ENCODE assay signal across 39 cellular contexts in genomic region chr1:43047135-43047534, GRCh38.
"Had no signal": no experiment of that assay in that cellular context is flagged by ENCODE, and none has a peak within 500 bp of the region (broad histone marks: within the 10 kb centered on the region; RNA-seq: fewer than 3 reads in every experiment).

No MANE protein-coding gene starts in this region.

- H3K4me3 ChIP-seq: adrenal gland, ascending aorta, body of pancreas, breast epithelium, cardiac muscle cell had no signal

- H3K27ac Mint-ChIP-seq: activated naive CD4-positive, alpha-beta T cell treated with anti-CD3 and anti-CD28 coated beads for 36 hours; activated naive CD4-positive, alpha-beta T cell treated with anti-CD3 and anti-CD28 coated beads, Interleukin-2, amount 10 ng/mL, durations not matched to agents 7 days and 5 days; activated naive CD4-positive, alpha-beta T cell treated with anti-CD3 and anti-CD28 coated beads, Interleukin-2, amount 50 U/mL, for 24 hours; activated naive CD8-positive, alpha-beta T cell; activated naive CD8-positive, alpha-beta T cell treated with anti-CD3 and anti-CD28 coated beads for 36 hours; activated naive CD8-positive, alpha-beta T cell treated with anti-CD3 and anti-CD28 coated beads, Interleukin-2, amount 10 ng/mL, durations not matched to agents 7 days and 5 days; activated naive CD8-positive, alpha-beta T cell treated with anti-CD3 and anti-CD28 coated beads, Interleukin-2, amount 50 U/mL, for 24 hours; activated T-cell treated with anti-CD3 and anti-CD28 coated beads, Interleukin-2, amount 50 U/mL, for 24 hours; activated T-cell treated with anti-CD3 and anti-CD28 coated beads, Interleukin-2, amount 50 U/mL, for 72 hours; activated T-helper 1 cell treated with anti-CD3 and anti-CD28 coated beads, Interleukin-12 subunit alpha, Interleukin-12 subunit beta, Interleukin-2, Interleukin-4 antibody, amounts not matched to agents 30 ng/mL and 10 ng/mL and 1 ng/mL, durations not matched to agents 14 hours and 24 hours and 36 hours; activated T-helper 2 cell treated with anti-CD3 and anti-CD28 coated beads, Interferon-gamma antibody, Interleukin-2, Interleukin-4, amounts not matched to agents 10 μg/mL and 5 μg/mL and 100 μg/mL, durations not matched to agents 14 hours and 24 hours and 36 hours had no signal

- H3K4me3 Mint-ChIP-seq: activated naive CD4-positive, alpha-beta T cell treated with anti-CD3 and anti-CD28 coated beads for 36 hours; activated naive CD4-positive, alpha-beta T cell treated with anti-CD3 and anti-CD28 coated beads, Interleukin-2, amount 10 ng/mL, durations not matched to agents 7 days and 5 days; activated naive CD4-positive, alpha-beta T cell treated with anti-CD3 and anti-CD28 coated beads, Interleukin-2, amount 50 U/mL, for 24 hours; activated naive CD8-positive, alpha-beta T cell; activated naive CD8-positive, alpha-beta T cell treated with anti-CD3 and anti-CD28 coated beads for 36 hours; activated naive CD8-positive, alpha-beta T cell treated with anti-CD3 and anti-CD28 coated beads, Interleukin-2, amount 10 ng/mL, durations not matched to agents 7 days and 5 days; activated naive CD8-positive, alpha-beta T cell treated with anti-CD3 and anti-CD28 coated beads, Interleukin-2, amount 50 U/mL, for 24 hours; activated T-cell treated with anti-CD3 and anti-CD28 coated beads, Interleukin-2, amount 50 U/mL, for 24 hours; activated T-cell treated with anti-CD3 and anti-CD28 coated beads, Interleukin-2, amount 50 U/mL, for 4 hours; activated T-cell treated with anti-CD3 and anti-CD28 coated beads, Interleukin-2, amount 50 U/mL, for 72 hours; activated T-helper 1 cell treated with anti-CD3 and anti-CD28 coated beads, Interleukin-12 subunit alpha, Interleukin-12 subunit beta, Interleukin-2, Interleukin-4 antibody, amounts not matched to agents 30 ng/mL and 10 ng/mL and 1 ng/mL, durations not matched to agents 14 hours and 24 hours and 36 hours; brain; central memory CD8-positive, alpha-beta T cell had no signal

- H3K27ac ChIP-seq: adrenal gland, ascending aorta, body of pancreas, brain microvascular endothelial cell, breast epithelium, cardiac muscle cell had no signal

- H3K9me3 ChIP-seq: adrenal gland, ascending aorta, body of pancreas, breast epithelium had no signal

- H3K27me3 Mint-ChIP-seq: activated naive CD4-positive, alpha-beta T cell treated with anti-CD3 and anti-CD28 coated beads, Interleukin-2, amount 50 U/mL, for 24 hours; activated naive CD8-positive, alpha-beta T cell; activated naive CD8-positive, alpha-beta T cell treated with anti-CD3 and anti-CD28 coated beads for 36 hours; activated T-cell treated with anti-CD3 and anti-CD28 coated beads, Interleukin-2, amount 50 U/mL, for 24 hours; brain; central memory CD8-positive, alpha-beta T cell had no signal

- H3K36me3 Mint-ChIP-seq: activated naive CD4-positive, alpha-beta T cell treated with anti-CD3 and anti-CD28 coated beads, Interleukin-2, amount 10 ng/mL, durations not matched to agents 7 days and 5 days; activated naive CD4-positive, alpha-beta T cell treated with anti-CD3 and anti-CD28 coated beads, Interleukin-2, amount 50 U/mL, for 24 hours; activated naive CD4-positive, alpha-beta T cell treated with anti-CD3 and anti-CD28 coated beads, Interleukin-2, amount 50 U/mL, for 72 hours; activated naive CD8-positive, alpha-beta T cell; activated naive CD8-positive, alpha-beta T cell treated with anti-CD3 and anti-CD28 coated beads for 36 hours; activated naive CD8-positive, alpha-beta T cell treated with anti-CD3 and anti-CD28 coated beads, Interleukin-2, amount 10 ng/mL, durations not matched to agents 7 days and 5 days; brain had no signal

- H3K36me3 ChIP-seq: adrenal gland, ascending aorta, brain microvascular endothelial cell, breast epithelium, cardiac muscle cell had no signal

- H3K27me3 ChIP-seq: adrenal gland, ascending aorta, body of pancreas, brain microvascular endothelial cell, breast epithelium, cardiac muscle cell had no signal

- DNase-seq: activated effector memory CD4-positive, alpha-beta T cell treated with anti-CD3 and anti-CD28 coated beads, Interleukin-2, amount 50 U/mL, for 16 hours; activated effector memory CD4-positive, alpha-beta T cell treated with Interleukin-2 at 50 U/mL for 16 hours; activated gamma-delta T cell; activated gamma-delta T cell treated with Interleukin-2 at 50 U/mL for 16 hours; activated naive CD4-positive, alpha-beta T cell; activated naive CD4-positive, alpha-beta T cell treated with anti-CD3 and anti-CD28 coated beads for 36 hours; activated naive CD4-positive, alpha-beta T cell treated with anti-CD3 and anti-CD28 coated beads, Interleukin-2, amount 10 ng/mL, durations not matched to agents 7 days and 5 days; activated naive CD4-positive, alpha-beta T cell treated with anti-CD3 and anti-CD28 coated beads, Interleukin-2, amount 50 U/mL, for 16 hours; activated naive CD4-positive, alpha-beta T cell treated with Interleukin-2 at 50 U/mL for 16 hours; activated naive CD8-positive, alpha-beta T cell treated with anti-CD3 and anti-CD28 coated beads for 36 hours; activated naive CD8-positive, alpha-beta T cell treated with anti-CD3 and anti-CD28 coated beads, Interleukin-2, amount 10 ng/mL, durations not matched to agents 7 days and 5 days; activated naive CD8-positive, alpha-beta T cell treated with anti-CD3 and anti-CD28 coated beads, Interleukin-2, amount 50 U/mL, for 24 hours; activated T-cell treated with anti-CD3 and anti-CD28 coated beads for 4 hours; activated T-cell treated with anti-CD3 and anti-CD28 coated beads, Interleukin-2, amount 50 U/mL, for 1 hour; activated T-cell treated with anti-CD3 and anti-CD28 coated beads, Interleukin-2, amount 50 U/mL, for 24 hours; activated T-cell treated with anti-CD3 and anti-CD28 coated beads, Interleukin-2, amount 50 U/mL, for 4 hours; activated T-cell treated with anti-CD3 and anti-CD28 coated beads, Interleukin-2, amount 50 U/mL, for 48 hours; activated T-cell treated with anti-CD3 and anti-CD28 coated beads, Interleukin-2, amount 50 U/mL, for 72 hours; adrenal gland; amniotic stem cell; amygdala; anterior cingulate cortex; aorta; body of pancreas; brain microvascular endothelial cell; caudate nucleus; central memory CD4-positive, alpha-beta T cell; cerebellar nuclear complex had no signal

- H3K4me1 ChIP-seq: adrenal gland, ascending aorta, breast epithelium had no signal

- H3K9me3 Mint-ChIP-seq: activated naive CD4-positive, alpha-beta T cell treated with anti-CD3 and anti-CD28 coated beads for 36 hours; activated naive CD4-positive, alpha-beta T cell treated with anti-CD3 and anti-CD28 coated beads, Interleukin-2, amount 10 ng/mL, durations not matched to agents 7 days and 5 days; activated naive CD4-positive, alpha-beta T cell treated with anti-CD3 and anti-CD28 coated beads, Interleukin-2, amount 50 U/mL, for 24 hours; activated naive CD4-positive, alpha-beta T cell treated with anti-CD3 and anti-CD28 coated beads, Interleukin-2, amount 50 U/mL, for 72 hours; activated naive CD8-positive, alpha-beta T cell treated with anti-CD3 and anti-CD28 coated beads for 36 hours; activated naive CD8-positive, alpha-beta T cell treated with anti-CD3 and anti-CD28 coated beads, Interleukin-2, amount 10 ng/mL, durations not matched to agents 7 days and 5 days; activated naive CD8-positive, alpha-beta T cell treated with anti-CD3 and anti-CD28 coated beads, Interleukin-2, amount 50 U/mL, for 24 hours; activated T-cell treated with anti-CD3 and anti-CD28 coated beads, Interleukin-2, amount 50 U/mL, for 24 hours; activated T-cell treated with anti-CD3 and anti-CD28 coated beads, Interleukin-2, amount 50 U/mL, for 4 hours; activated T-cell treated with anti-CD3 and anti-CD28 coated beads, Interleukin-2, amount 50 U/mL, for 72 hours; activated T-helper 1 cell treated with anti-CD3 and anti-CD28 coated beads, Interleukin-12 subunit alpha, Interleukin-12 subunit beta, Interleukin-2, Interleukin-4 antibody, amounts not matched to agents 30 ng/mL and 10 ng/mL and 1 ng/mL, durations not matched to agents 14 hours and 24 hours and 36 hours; activated T-helper 2 cell treated with anti-CD3 and anti-CD28 coated beads, Interferon-gamma antibody, Interleukin-2, Interleukin-4, amounts not matched to agents 10 μg/mL and 5 μg/mL and 100 μg/mL, durations not matched to agents 14 hours and 24 hours and 36 hours; central memory CD8-positive, alpha-beta T cell had no signal

- FAIRE-seq: astrocyte had no signal

- H3K4me1 Mint-ChIP-seq: activated naive CD4-positive, alpha-beta T cell treated with anti-CD3 and anti-CD28 coated beads, Interleukin-2, amount 50 U/mL, for 24 hours; activated naive CD8-positive, alpha-beta T cell treated with anti-CD3 and anti-CD28 coated beads for 36 hours; activated naive CD8-positive, alpha-beta T cell treated with anti-CD3 and anti-CD28 coated beads, Interleukin-2, amount 50 U/mL, for 24 hours; central memory CD8-positive, alpha-beta T cell had no signal

- ATAC-seq: activated naive CD8-positive, alpha-beta T cell treated with anti-CD3 and anti-CD28 coated beads, Interleukin-2, amount 50 U/mL, for 24 hours; activated T-cell treated with anti-CD3 and anti-CD28 coated beads, Interleukin-2, amount 50 U/mL, for 4 hours; activated T-cell treated with anti-CD3 and anti-CD28 coated beads, Interleukin-2, amount 50 U/mL, for 72 hours; body of pancreas had no signal
